8 cellular contexts compared by ENCODE assay signal in the genomic region with DNA sequence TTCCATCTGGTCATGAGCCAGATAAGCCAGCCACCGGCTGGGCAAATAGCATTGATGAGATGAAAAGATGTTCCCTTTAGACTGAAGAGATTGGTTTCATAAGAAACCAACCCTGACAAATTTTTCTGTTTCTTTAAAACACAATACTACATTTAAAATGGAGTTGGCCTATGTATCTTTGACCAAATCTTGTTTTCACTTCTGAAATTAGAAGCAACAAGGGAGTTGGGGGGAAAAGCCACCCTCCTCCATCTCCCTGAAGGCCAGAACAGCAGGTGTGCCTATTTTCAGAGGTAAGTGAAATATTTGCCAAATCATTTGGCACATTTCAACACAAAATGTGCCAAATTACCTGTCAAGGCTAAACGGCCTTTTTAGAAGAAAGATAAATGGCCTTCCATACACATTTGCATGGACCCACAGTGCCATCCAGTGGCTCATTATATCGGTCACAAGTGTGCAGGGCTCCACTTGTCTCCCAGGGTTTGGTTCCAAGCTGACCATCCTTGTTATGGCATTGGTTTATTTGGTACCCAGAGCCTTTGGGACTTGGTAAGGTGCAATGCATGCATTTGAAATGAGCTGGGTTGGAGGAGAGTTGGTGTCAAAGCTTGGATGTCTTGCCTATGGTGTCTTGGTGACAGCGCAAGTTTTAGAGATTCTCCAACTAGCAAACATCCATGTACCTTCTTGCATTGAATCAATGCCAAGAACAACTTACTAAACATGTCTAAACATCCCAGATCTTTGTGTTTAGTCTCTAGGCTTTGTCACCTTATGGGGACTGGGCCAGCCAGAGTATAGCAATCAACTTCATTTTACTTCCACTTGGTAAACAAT.
DNase-seq lines count a peak whose midpoint lies in the region; ATAC-seq and TF ChIP-seq lines count a peak whose summit lies in the region.

No MANE protein-coding gene starts in this region.

- H3K4me3 ChIP-seq in breast epithelium (no peak overlapping the region), tibial nerve (no peak overlapping the region)

- TF ChIP-seq EP300 in tibial nerve (IDR thresholded peaks at IDR 0.05), result no peak

- H3K27me3 ChIP-seq in breast epithelium (no peaks in the 10 kb centered on the region), tibial nerve (no peaks in the 10 kb centered on the region)

- H3K4me1 ChIP-seq in breast epithelium, result no peaks in the 10 kb centered on the region
- H3K4me1 ChIP-seq in tibial nerve, result peaks cover 0 to 6% (median 0%) of the 10 kb centered on the region in 4 donors

- TF ChIP-seq CTCF in breast epithelium (IDR thresholded peaks at IDR 0.05) (peak in 2 of 3 donors; percentile 54), tibial nerve (IDR thresholded peaks at IDR 0.05) (peak; percentile 40 to 62 (median 55))

- no peak for TF ChIP-seq POLR2A in breast epithelium (IDR thresholded peaks at IDR 0.05)
- no peak for TF ChIP-seq POLR2A in tibial nerve (IDR thresholded peaks at IDR 0.05)

- 49 to 50% methylated on average over 4 of the region's 4 CpGs for WGBS in tibial nerve, 2 donors

- intact Hi-C loops in breast epithelium (cut with DNase I; ENCODE audit: low total_unique reads), result no loop called here

- H3K36me3 ChIP-seq in breast epithelium (no peaks in the 10 kb centered on the region), tibial nerve (no peaks in the 10 kb centered on the region)

- DNase-seq in SKM-1 treated with dmso at 0.1 percent for 144 hours (lab: John Stamatoyannopoulos, UW; ENCODE audit: unreplicated experiment), result peak; percentile 29
- no peak for DNase-seq in SKM-1 (lab: John Stamatoyannopoulos, UW; ENCODE audit: unreplicated experiment)
- DNase-seq in NCI-H446 treated with DMSO at 0.1 percent for 48 hours (lab: John Stamatoyannopoulos, UW), result peak; percentile 17
- peak in 1 of 2 donors; percentile 24 for DNase-seq in breast epithelium (ENCODE audit: low spot score in 2 of 2)
- peak; percentile 75 for DNase-seq in kidney tubule cell (ENCODE audit: low spot score)
- DNase-seq in tibial nerve (ENCODE audit: low spot score in 2 of 2), result peak in 1 of 2 donors; percentile 47

- ATAC-seq in HG02642 (IDR thresholded peaks at IDR 0.05; ENCODE audit: poor library complexity, unreplicated experiment) (peak; percentile 63), HG02938 (IDR thresholded peaks at IDR 0.05; ENCODE audit: unreplicated experiment) (no peak)

- H3K27ac ChIP-seq in breast epithelium, result no peak overlapping the region
- H3K27ac ChIP-seq in tibial nerve, result no peak overlapping the region

- H3K9me3 ChIP-seq in breast epithelium (no peaks in the 10 kb centered on the region), tibial nerve (no peaks in the 10 kb centered on the region)
